Comparison of ENCODE assay signal across 1 cellular context in the genomic region with DNA sequence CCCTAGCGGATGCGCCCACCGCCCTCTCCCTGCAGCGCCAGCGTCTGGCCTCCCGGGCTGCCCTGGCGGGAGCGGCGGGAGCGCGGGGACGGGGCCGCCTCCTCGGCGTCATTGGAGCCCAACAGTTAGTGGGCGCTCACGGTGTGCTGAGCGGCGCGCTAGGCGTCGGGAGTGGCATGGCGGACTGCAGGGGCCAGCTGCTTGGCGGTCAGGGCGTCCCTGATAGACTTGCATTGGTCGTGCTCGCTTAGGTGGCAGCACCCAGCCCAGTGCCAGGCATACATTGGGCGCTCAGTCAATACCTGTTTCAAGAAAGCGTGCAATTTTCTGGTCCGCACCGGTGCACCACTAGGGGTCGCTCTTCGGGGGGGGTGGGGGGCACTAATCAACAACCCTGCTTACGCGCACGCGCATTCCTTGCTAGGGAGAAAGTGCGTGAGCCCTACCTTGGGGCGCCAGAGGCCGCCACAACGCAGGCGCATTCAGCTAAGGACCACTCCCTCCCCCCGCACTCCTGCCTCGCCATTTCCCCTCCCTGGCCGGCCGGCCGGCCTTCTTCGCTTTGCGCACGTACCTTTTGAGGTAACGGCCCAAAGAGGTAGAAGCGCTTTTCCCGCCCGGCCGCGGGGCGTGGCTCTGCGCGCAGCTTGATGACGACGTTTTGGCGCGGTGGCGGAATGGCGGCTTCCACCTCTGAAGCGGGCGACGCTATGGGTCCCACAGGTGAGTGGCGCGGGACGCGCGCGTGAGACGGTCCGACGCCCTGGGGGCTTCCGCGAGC.
TF ChIP-seq lines count a peak whose summit lies in the region.

No MANE protein-coding gene starts in this region.

TF ChIP-seq in HCT116, 20 proteins besides CTCF, POLR2A, EP300 and RAD21 (continued from another document):
- TF ChIP-seq SP1 (IDR thresholded peaks at IDR 0.05; ENCODE audit: low read depth): peak; percentile 85
- TF ChIP-seq TCF7L2 (IDR thresholded peaks at IDR 0.05; ENCODE audit: borderline replicate concordance, extremely low read depth, insufficient read depth, insufficient read length): peak; percentile 86
- TF ChIP-seq CBX3 (IDR thresholded peaks at IDR 0.05; ENCODE audit: low read depth): peak; percentile 94
- no peak for TF ChIP-seq EZH2 (IDR thresholded peaks at IDR 0.05)
- no peak; the same call in 1 of the 2 replicates for TF ChIP-seq ZFX (IDR thresholded peaks at IDR 0.05)
- no peak for TF ChIP-seq ELF1 (IDR thresholded peaks at IDR 0.05; ENCODE audit: borderline replicate concordance, low read depth)
- TF ChIP-seq SIN3A (IDR thresholded peaks at IDR 0.05; ENCODE audit: low read depth): peak; percentile 65
- TF ChIP-seq CEBPB (IDR thresholded peaks at IDR 0.05; ENCODE audit: low read depth): no peak
- TF ChIP-seq ZBTB33 (IDR thresholded peaks at IDR 0.05; ENCODE audit: extremely low read depth, insufficient replicate concordance, low read length): no peak
- TF ChIP-seq POLR2AphosphoS5 (IDR thresholded peaks at IDR 0.05; ENCODE audit: low read depth, low read length): peak; percentile 50
- peak; percentile 80 for TF ChIP-seq MAX (IDR thresholded peaks at IDR 0.05)
- TF ChIP-seq ZNF274 (IDR thresholded peaks at IDR 0.05; ENCODE audit: low read depth, low read length): no peak
- TF ChIP-seq YY1 (IDR thresholded peaks at IDR 0.05; ENCODE audit: extremely low read depth, insufficient replicate concordance, low read depth, low read length): peak; percentile 92
- no peak for TF ChIP-seq REST (IDR thresholded peaks at IDR 0.05; ENCODE audit: low read depth)
- no peak for TF ChIP-seq JUND (IDR thresholded peaks at IDR 0.05)
- no peak for TF ChIP-seq FOSL1 (IDR thresholded peaks at IDR 0.05; ENCODE audit: low read depth)
